9 cellular contexts compared by ENCODE assay signal in genomic region chr1:174768949-174769348, GRCh38.
"Had no signal": no experiment of that assay in that cellular context is flagged by ENCODE, and none has a peak within 500 bp of the region (broad histone marks: within the 10 kb centered on the region; RNA-seq: fewer than 3 reads in every experiment).

No MANE protein-coding gene starts in this region.

- H3K36me3 ChIP-seq: cardiac muscle cell, heart left ventricle, right atrium auricular region, transverse colon had no signal

- H3K4me1 ChIP-seq: heart left ventricle, right atrium auricular region, transverse colon had no signal

- H3K27me3 ChIP-seq: cardiac muscle cell, heart left ventricle, right atrium auricular region, transverse colon had no signal

- ATAC-seq: activated T-cell treated with anti-CD3 and anti-CD28 coated beads, Interleukin-2, amount 50 U/mL, for 4 hours; heart left ventricle; natural killer cell treated with Interleukin-12 subunit alpha and Interleukin-12 subunit beta and Interleukin-15 and Interleukin-18, amount 100 ng/mL, for 72 hours had no signal

- H3K9me3 ChIP-seq: heart left ventricle, right atrium auricular region, transverse colon had no signal

- DNase-seq: activated gamma-delta T cell; activated T-cell treated with anti-CD3 and anti-CD28 coated beads, Interleukin-2, amount 50 U/mL, for 4 hours; heart left ventricle; nucleus accumbens; stimulated activated naive CD4-positive, alpha-beta T cell; transverse colon had no signal

- H3K27ac ChIP-seq: cardiac muscle cell, heart left ventricle, right atrium auricular region, transverse colon had no signal

- H3K4me3 ChIP-seq: cardiac muscle cell, heart left ventricle, right atrium auricular region, transverse colon had no signal
